8 cellular contexts compared by ENCODE assay signal in genomic region chr1:200028586-200029034, GRCh38. TPM values are rescaled to one million over a fixed set of nuclear protein-coding genes. Genes with fewer than 3 reads are reported as not detected.
DNase-seq lines count a peak whose midpoint lies in the region; ATAC-seq and TF ChIP-seq lines count a peak whose summit lies in the region.

No MANE protein-coding gene starts in this region.

- H3K79me1 ChIP-seq in trophoblast cell (ENCODE audit: low read length) = no peaks in the 10 kb centered on the region

- H3K27me3 ChIP-seq in OCI-LY3 (ENCODE audit: low read depth, low read length) (peaks cover 53% of the 10 kb centered on the region), esophagus muscularis mucosa (peaks cover 0 to 88% (median 20%) of the 10 kb centered on the region in 4 donors), trophoblast cell (ENCODE audit: insufficient read depth, low read length) (peaks cover 25% of the 10 kb centered on the region)

- no peaks in the 10 kb centered on the region for H4K20me1 ChIP-seq in OCI-LY3 (ENCODE audit: insufficient read depth, low read length)

- peak overlapping the region; percentile 69 for H2AFZ ChIP-seq in OCI-LY3 (ENCODE audit: low read depth, low read length)
- peak overlapping the region; percentile 37 for H2AFZ ChIP-seq in trophoblast cell (ENCODE audit: insufficient read depth, low read length, poor library complexity)

- H3K4me2 ChIP-seq in OCI-LY3 (ENCODE audit: low read length) (peak overlapping the region; percentile 68), trophoblast cell (ENCODE audit: low read length) (peak overlapping the region; percentile 95)

- no peak overlapping the region for H3K23ac ChIP-seq in trophoblast cell (ENCODE audit: low read length)

- H3K14ac ChIP-seq in trophoblast cell (ENCODE audit: low read length) = no peak overlapping the region

- H2BK120ac ChIP-seq in trophoblast cell (ENCODE audit: insufficient read depth, low read length, poor library complexity) = no peak overlapping the region

- intact Hi-C loops in esophagus muscularis mucosa (cut with DNase I) = no loop called here

- H3K27ac ChIP-seq in OCI-LY3 (ENCODE audit: low read length) (no peak overlapping the region), esophagus muscularis mucosa (replicated peaks in 1 of 4) (no peak overlapping the region), trophoblast cell (ENCODE audit: low read depth, low read length) (no peak overlapping the region)

- H2AK5ac ChIP-seq in trophoblast cell (ENCODE audit: low read length) = no peak overlapping the region

- H3K9ac ChIP-seq in OCI-LY3 (ENCODE audit: low read length) = peak overlapping the region; percentile 54
- no peak overlapping the region for H3K9ac ChIP-seq in trophoblast cell (ENCODE audit: low read length)

- TF ChIP-seq CTCF in GM12875 (IDR thresholded peaks at IDR 0.05; ENCODE audit: borderline replicate concordance, insufficient read depth, low read depth, low read length) (no peak), OCI-LY3 (IDR thresholded peaks at IDR 0.05; ENCODE audit: low read depth, low read length) (no peak), esophagus muscularis mucosa (IDR thresholded peaks at IDR 0.05) (no peak)

- H4K12ac ChIP-seq in trophoblast cell (ENCODE audit: low read depth, low read length) = no peak overlapping the region

- DNase-seq in esophagus muscularis mucosa (ENCODE audit: extremely low spot score) (no peak), trophoblast cell (no peak), NCI-H2171 treated with DMSO at 0.1 percent for 48 hours (lab: John Stamatoyannopoulos, UW) (no peak), islet precursor cell (no peak)
- DNase-seq in effector CD4-positive, alpha-beta T cell = no peak

- TF ChIP-seq EP300 in esophagus muscularis mucosa (IDR thresholded peaks at IDR 0.05) = no peak

- H2BK5ac ChIP-seq in trophoblast cell (ENCODE audit: low read depth, low read length, poor library complexity) = no peak overlapping the region

- H3K79me2 ChIP-seq in OCI-LY3 (ENCODE audit: low read length) (no peaks in the 10 kb centered on the region), trophoblast cell (ENCODE audit: control insufficient read depth, insufficient read depth, low read length, poor library complexity) (no peaks in the 10 kb centered on the region)

- H3K36me3 ChIP-seq in OCI-LY3 (replicated peaks; ENCODE audit: low read depth, low read length) (no peaks in the 10 kb centered on the region), esophagus muscularis mucosa (no peaks in the 10 kb centered on the region), trophoblast cell (ENCODE audit: control insufficient read depth in 1 of 2, insufficient read depth in 2 of 2, low read length in 2 of 2) (no peaks in the 10 kb centered on the region)

- ATAC-seq in GM18511 (IDR thresholded peaks at IDR 0.05; ENCODE audit: unreplicated experiment) = no peak

- H4K8ac ChIP-seq in trophoblast cell (ENCODE audit: low read depth, low read length) = no peak overlapping the region

- H3K4me3 ChIP-seq in GM12875 (ENCODE audit: low read depth, low read length) = peak overlapping the region; percentile 24
- H3K4me3 ChIP-seq in OCI-LY3 (ENCODE audit: low read length) = peak overlapping the region; percentile 74
- peak overlapping the region; percentile 44 to 55 (median 48) for H3K4me3 ChIP-seq in esophagus muscularis mucosa
- peak overlapping the region; percentile 59 for H3K4me3 ChIP-seq in trophoblast cell (ENCODE audit: low read depth, low read length)

- 18% methylated on average over 2 of the region's 2 CpGs for WGBS in esophagus muscularis mucosa
- no CpG with 5 or more reads among the region's 2 CpGs for WGBS in trophoblast cell (ENCODE audit: extremely low coverage, insufficient coverage, insufficient read length)

- no peak overlapping the region for H3K18ac ChIP-seq in trophoblast cell (ENCODE audit: low read length)

- no peak for TF ChIP-seq POLR2A in esophagus muscularis mucosa (IDR thresholded peaks at IDR 0.05; ENCODE audit: low read depth)

- H3K9me3 ChIP-seq in OCI-LY3 (ENCODE audit: insufficient read depth, low read length) (no peaks in the 10 kb centered on the region), esophagus muscularis mucosa (no peaks in the 10 kb centered on the region), trophoblast cell (ENCODE audit: insufficient read depth, low read depth, low read length) (no peaks in the 10 kb centered on the region)

- H4K91ac ChIP-seq in trophoblast cell (ENCODE audit: low read depth, low read length) = no peak overlapping the region

- H3K4ac ChIP-seq in trophoblast cell (ENCODE audit: low read depth, low read length) = no peak overlapping the region

- H2BK12ac ChIP-seq in trophoblast cell (ENCODE audit: low read length) = no peak overlapping the region

- H3K4me1 ChIP-seq in OCI-LY3 (ENCODE audit: low read length) (peaks cover 5% of the 10 kb centered on the region), esophagus muscularis mucosa (peaks cover 3 to 14% (median 13%) of the 10 kb centered on the region in 4 donors), trophoblast cell (ENCODE audit: control insufficient read depth in 1 of 2, insufficient read depth in 2 of 2, low read length in 2 of 2) (peaks cover 0 to 2% of the 10 kb centered on the region in 2 experiments)

RNA-seq across cellular contexts. Expression of gene NR5A2, which starts 1.1 kb away (rescaled TPM):
- 1 to 10 TPM in 3 of 4 donors, under 1 TPM in 1; 0.83 to 4.0 (median 2.9) TPM for total RNA-seq in esophagus muscularis mucosa
- not detected in 2 replicates for polyA plus RNA-seq in trophoblast cell (2013)

Comparison
In these comparisons a context has a peak if more than half of its experiments do, and no peak if none do; other contexts are left out.
1. H3K4me3 ChIP-seq: peak in every context shown above with its lines; median percentile 74 in OCI-LY3; 59 in trophoblast cell; 48 in esophagus muscularis mucosa; 24 in GM12875.